9 cellular contexts compared by ENCODE assay signal in the genomic region with DNA sequence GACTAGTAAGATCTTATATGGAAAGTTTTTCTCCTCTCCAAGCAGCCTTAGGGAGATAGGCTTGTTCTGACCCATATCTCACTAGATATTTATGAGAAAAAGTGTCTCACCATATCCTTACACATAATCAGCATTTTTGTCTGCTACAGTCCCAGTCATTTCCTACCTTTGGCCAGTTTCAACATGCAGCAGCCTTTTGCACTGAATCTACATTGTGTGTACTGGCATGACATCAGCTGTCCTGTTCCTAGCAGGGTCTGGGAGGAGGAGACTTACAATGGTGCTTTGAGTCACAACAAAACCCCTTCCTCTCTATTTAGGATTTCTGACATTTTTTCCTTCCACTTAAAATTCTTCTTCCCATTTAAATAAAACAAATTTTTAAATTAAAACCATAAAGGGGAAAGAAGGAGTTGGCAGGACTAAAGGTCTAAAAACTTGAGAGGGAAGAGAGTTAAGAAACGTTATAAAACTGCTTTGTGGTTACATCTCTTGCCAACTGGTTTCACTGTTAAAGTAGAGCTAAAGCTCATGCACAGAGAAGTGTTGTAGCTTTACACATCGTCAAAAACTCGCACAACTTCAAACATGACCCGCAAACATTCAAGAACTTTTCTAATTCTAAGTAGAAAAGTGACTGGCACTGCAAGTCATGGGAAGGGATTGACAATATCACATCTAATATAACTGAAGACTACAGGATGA. TPM values are rescaled to one million over a fixed set of nuclear protein-coding genes. Genes with fewer than 3 reads are reported as not detected.
A peak's percentile ranks its signal among the peaks of the same experiment; 100 is the strongest.
DNase-seq lines count a peak whose midpoint lies in the region; ATAC-seq and TF ChIP-seq lines count a peak whose summit lies in the region.
"Had no signal": no experiment of that assay in that cellular context is flagged by ENCODE, and none has a peak within 500 bp of the region (broad histone marks: within the 10 kb centered on the region; RNA-seq: fewer than 3 reads in every experiment).

No MANE protein-coding gene starts in this region.

- no peaks in the 10 kb centered on the region for H3K9me3 ChIP-seq in AG04450 (ENCODE audit: control insufficient read depth, insufficient read depth, low read length)

- POLR2A ChIA-PET in AG04450 (lab: Yijun Ruan, JAX), result interaction anchor here (0.6 to 3.1 kb wide), 15 partner anchors 8 to 433 kb away, joined by 3 to 48 read pairs (median 5); a partner anchor contains a TSS

- TF ChIP-seq CTCF in AG04450 (IDR thresholded peaks at IDR 0.05; ENCODE audit: low read depth, low read length), result no peak

- H3K27me3 Mint-ChIP-seq in activated naive CD4-positive, alpha-beta T cell treated with anti-CD3 and anti-CD28 coated beads, Interleukin-2, amount 50 U/mL, for 24 hours, result no peaks in the 10 kb centered on the region
- H3K27me3 Mint-ChIP-seq in stimulated activated naive B cell treated with anti-CD40 and anti-IgM and Interleukin-4, amounts not matched to agents 10 μg/mL and 1 μg/mL and 100 μg/mL, for 72 hours, result no peaks in the 10 kb centered on the region

- no peaks in the 10 kb centered on the region for H3K27me3 ChIP-seq in AG04450 (ENCODE audit: control insufficient read depth, insufficient read depth, low read length)

- peak overlapping the region; percentile 27 for H3K4me3 Mint-ChIP-seq in activated naive CD4-positive, alpha-beta T cell treated with anti-CD3 and anti-CD28 coated beads, Interleukin-2, amount 50 U/mL, for 24 hours
- peak overlapping the region; percentile 32 to 59 for H3K4me3 Mint-ChIP-seq in stimulated activated naive B cell treated with anti-CD40 and anti-IgM and Interleukin-4, amounts not matched to agents 10 μg/mL and 1 μg/mL and 100 μg/mL, for 72 hours
- H3K4me3 Mint-ChIP-seq: nephron had no signal

- peak; percentile 33 for ATAC-seq in GM18867 (IDR thresholded peaks at IDR 0.05; ENCODE audit: unreplicated experiment)
- ATAC-seq in stimulated activated naive B cell treated with anti-CD40 and anti-IgM and Interleukin-4, amounts not matched to agents 10 μg/mL and 1 μg/mL and 100 μg/mL, for 72 hours (replicated peaks), result peak; percentile 73 to 79

- H3K36me3 Mint-ChIP-seq in activated naive CD4-positive, alpha-beta T cell treated with anti-CD3 and anti-CD28 coated beads, Interleukin-2, amount 50 U/mL, for 24 hours, result no peaks in the 10 kb centered on the region
- peaks cover 0 to 3% of the 10 kb centered on the region in 2 donors for H3K36me3 Mint-ChIP-seq in stimulated activated naive B cell treated with anti-CD40 and anti-IgM and Interleukin-4, amounts not matched to agents 10 μg/mL and 1 μg/mL and 100 μg/mL, for 72 hours

- in situ Hi-C loops in KBM-7 (cut with MboI; ENCODE audit: low pct_unique_long_range_greater_than_20kb, low sequenced_read_pairs), result no loop called here

- peak overlapping the region; percentile 61 for H3K27ac Mint-ChIP-seq in activated naive CD4-positive, alpha-beta T cell treated with anti-CD3 and anti-CD28 coated beads, Interleukin-2, amount 50 U/mL, for 24 hours
- H3K27ac Mint-ChIP-seq in stimulated activated naive B cell treated with anti-CD40 and anti-IgM and Interleukin-4, amounts not matched to agents 10 μg/mL and 1 μg/mL and 100 μg/mL, for 72 hours, result no peak overlapping the region

- H3K4me1 Mint-ChIP-seq in activated naive CD4-positive, alpha-beta T cell treated with anti-CD3 and anti-CD28 coated beads, Interleukin-2, amount 50 U/mL, for 24 hours, result peaks cover 35% of the 10 kb centered on the region
- peaks cover 11 to 17% of the 10 kb centered on the region in 2 donors for H3K4me1 Mint-ChIP-seq in stimulated activated naive B cell treated with anti-CD40 and anti-IgM and Interleukin-4, amounts not matched to agents 10 μg/mL and 1 μg/mL and 100 μg/mL, for 72 hours

- CTCF ChIA-PET in AG04450 (lab: Charles Lee), result interaction anchor here (0.8 to 2.0 kb wide), 5 partner anchors 45 to 136 kb away, joined by 3 to 12 read pairs (median 5); a partner anchor contains a TSS

- peak overlapping the region; percentile 87 for H3K27ac ChIP-seq in AG04450 (ENCODE audit: low read depth, low read length)

- DNase-seq in AG04450 (ENCODE audit: low read depth, low spot score) (no peak), KBM-7 (peak; percentile 33), hepatic stellate cell (ENCODE audit: low spot score) (peak; percentile 50), NCI-H1436 treated with DMSO at 0.1 percent for 48 hours (lab: John Stamatoyannopoulos, UW) (no peak), NCI-H1436 (lab: John Stamatoyannopoulos, UW) (no peak)
- DNase-seq in stimulated activated naive B cell treated with anti-CD40 and anti-IgM and Interleukin-4, amounts not matched to agents 10 μg/mL and 1 μg/mL and 100 μg/mL, for 72 hours, result no peak

- peak overlapping the region; percentile 93 for H3K4me3 ChIP-seq in AG04450 (ENCODE audit: low read depth, low read length)

- no peaks in the 10 kb centered on the region for H3K9me3 Mint-ChIP-seq in activated naive CD4-positive, alpha-beta T cell treated with anti-CD3 and anti-CD28 coated beads, Interleukin-2, amount 50 U/mL, for 24 hours
- no peaks in the 10 kb centered on the region for H3K9me3 Mint-ChIP-seq in stimulated activated naive B cell treated with anti-CD40 and anti-IgM and Interleukin-4, amounts not matched to agents 10 μg/mL and 1 μg/mL and 100 μg/mL, for 72 hours
- H3K9me3 Mint-ChIP-seq: nephron had no signal

RNA-seq across cellular contexts. Expression of a gene that starts 53.3 kb away (rescaled TPM):
- 76.1 and 83.3 TPM in 2 replicates for polyA plus RNA-seq in AG04450 (2011; rRNA removed)
- 77.9 and 80.7 TPM in 2 replicates for polyA minus RNA-seq in AG04450 (2011; rRNA and poly(A)+ RNA removed)

Comparison
In these comparisons a context has a peak if more than half of its experiments do, and no peak if none do; other contexts are left out.
1. DNase-seq: peak in KBM-7 (single experiment) and hepatic stellate cell (single experiment); none in AG04450 (single experiment), stimulated activated naive B cell treated with anti-CD40 and anti-IgM and Interleukin-4, amounts not matched to agents 10 μg/mL and 1 μg/mL and 100 μg/mL, for 72 hours (single experiment), NCI-H1436 treated with DMSO at 0.1 percent for 48 hours (single experiment) and NCI-H1436 (single experiment).